Comparison of ENCODE assay signal across 20 cellular contexts in genomic region chr7:43193061-43193460, GRCh38.
DNase-seq lines count a peak whose midpoint lies in the region; ATAC-seq and TF ChIP-seq lines count a peak whose summit lies in the region.
"Had no signal": no experiment of that assay in that cellular context is flagged by ENCODE, and none has a peak within 500 bp of the region (broad histone marks: within the 10 kb centered on the region; RNA-seq: fewer than 3 reads in every experiment).

No MANE protein-coding gene starts in this region.

- H3K36me3 Mint-ChIP-seq in GM23338 (ENCODE audit: low read depth) (no peaks in the 10 kb centered on the region), WTC11 (no peaks in the 10 kb centered on the region)
- H3K36me3 Mint-ChIP-seq: CD8-positive, alpha-beta T cell had no signal

- no peak overlapping the region for H3K23ac ChIP-seq in mesendoderm (ENCODE audit: low read length)

- H3K4me3 Mint-ChIP-seq in GM23338 (no peak overlapping the region), WTC11 (no peak overlapping the region)
- H3K4me3 Mint-ChIP-seq in stimulated activated naive CD8-positive, alpha-beta T cell treated with anti-CD3 and anti-CD28 coated beads, Interleukin-15, amount 100 ng/mL, for 72 hours, result no peak overlapping the region
- H3K4me3 Mint-ChIP-seq: B cell; CD4-positive, alpha-beta T cell; CD8-positive, alpha-beta T cell had no signal

- peak; percentile 35 for DNase-seq in GM23338 (ENCODE audit: low spot score)
- DNase-seq in MM.1S, result no peak
- DNase-seq in WTC11 (ENCODE audit: low spot score), result no peak
- DNase-seq in mesendoderm, result no peak
- DNase-seq in cardiac septum (ENCODE audit: low spot score), result no peak
- DNase-seq in ascending aorta (ENCODE audit: low spot score in 2 of 2), result no peak
- no peak for DNase-seq in stimulated activated naive CD8-positive, alpha-beta T cell treated with anti-CD3 and anti-CD28 coated beads, Interleukin-15, amount 100 ng/mL, for 72 hours
- no peak for DNase-seq in NCI-H187 (lab: John Stamatoyannopoulos, UW)
- DNase-seq: AML-193; Caco-2; Calu3; CD4-positive, alpha-beta T cell; CD8-positive, alpha-beta T cell; DMS79 treated with DMSO at 0.1 percent for 48 hours; GF-D8 had no signal

- peaks cover under 1% of the 10 kb centered on the region for H3K79me1 ChIP-seq in mesendoderm (ENCODE audit: low read length)

- no peaks in the 10 kb centered on the region for H3K9me3 Mint-ChIP-seq in GM23338
- H3K9me3 Mint-ChIP-seq in WTC11, result 0 out of 2 replicates have a peak, but pooled peaks cover 5% of the 10 kb centered on the region
- no peaks in the 10 kb centered on the region for H3K9me3 Mint-ChIP-seq in stimulated activated naive CD8-positive, alpha-beta T cell treated with anti-CD3 and anti-CD28 coated beads, Interleukin-15, amount 100 ng/mL, for 72 hours
- H3K9me3 Mint-ChIP-seq: CD4-positive, alpha-beta T cell; CD8-positive, alpha-beta T cell had no signal

- H4K5ac ChIP-seq in mesendoderm (ENCODE audit: low read length), result no peak overlapping the region

- H2AK5ac ChIP-seq in mesendoderm (ENCODE audit: low read length), result no peak overlapping the region

- H3K27ac Mint-ChIP-seq in GM23338 (no peak overlapping the region), WTC11 (peak overlapping the region; percentile 69; the same call in 1 of the 2 replicates)
- H3K27ac Mint-ChIP-seq in stimulated activated naive CD8-positive, alpha-beta T cell treated with anti-CD3 and anti-CD28 coated beads, Interleukin-15, amount 100 ng/mL, for 72 hours, result peak overlapping the region in 1 of 2 donors; percentile 11
- H3K27ac Mint-ChIP-seq: B cell; CD4-positive, alpha-beta T cell; CD8-positive, alpha-beta T cell had no signal

- WGBS in mesendoderm (ENCODE audit: extremely low coverage, insufficient coverage, low lambda C conversion rate), result no CpG with 5 or more reads among the region's 6 CpGs

- H4K8ac ChIP-seq in mesendoderm (ENCODE audit: low read depth, low read length), result no peak overlapping the region

- no peak overlapping the region for H3K18ac ChIP-seq in mesendoderm (ENCODE audit: low read length)

- H4K20me1 ChIP-seq in GM23338 (replicated peaks; ENCODE audit: insufficient read depth) (no peaks in the 10 kb centered on the region), MM.1S (ENCODE audit: insufficient read depth, low read length) (no peaks in the 10 kb centered on the region)
- H4K20me1 ChIP-seq: BLaER1 treated with 17β-estradiol and CSF1 and Interleukin-3, amounts not matched to agents 10 nM and 100 nM had no signal

- no peak overlapping the region for H2BK15ac ChIP-seq in mesendoderm (replicated peaks; ENCODE audit: low read depth)

- H2BK120ac ChIP-seq in mesendoderm (ENCODE audit: low read depth, low read length), result no peak overlapping the region

- H3K9me3 ChIP-seq in MM.1S (replicated peaks; ENCODE audit: insufficient read depth, low read length) (no peaks in the 10 kb centered on the region), ascending aorta (no peaks in the 10 kb centered on the region)
- H3K9me3 ChIP-seq: A549; BLaER1 treated with 17β-estradiol and CSF1 and Interleukin-3, amounts not matched to agents 10 nM and 100 nM; Caco-2 had no signal

- H3K9me2 ChIP-seq in GM23338 (ENCODE audit: insufficient read depth), result 0 out of 2 replicates have a peak, but pooled peaks cover 4% of the 10 kb centered on the region
- H3K9me2 ChIP-seq in MM.1S (replicated peaks; ENCODE audit: insufficient read depth, low read length), result no peaks in the 10 kb centered on the region

- H3K27me3 Mint-ChIP-seq in GM23338 (ENCODE audit: insufficient read depth, low read depth, poor library complexity) (peaks cover 2% of the 10 kb centered on the region), WTC11 (ENCODE audit: low read depth) (no peaks in the 10 kb centered on the region)
- H3K27me3 Mint-ChIP-seq in stimulated activated naive CD8-positive, alpha-beta T cell treated with anti-CD3 and anti-CD28 coated beads, Interleukin-15, amount 100 ng/mL, for 72 hours, result peaks cover 34% of the 10 kb centered on the region

- H3K4ac ChIP-seq in mesendoderm (ENCODE audit: low read depth, low read length), result no peak overlapping the region

- no peak overlapping the region for H2AFZ ChIP-seq in GM23338
- no peak overlapping the region for H2AFZ ChIP-seq in MM.1S (ENCODE audit: low read length)

- peak overlapping the region; percentile 15 for H3K56ac ChIP-seq in mesendoderm (ENCODE audit: low read length)

- H3K4me1 Mint-ChIP-seq in GM23338 (peaks cover 40% of the 10 kb centered on the region), WTC11 (peaks cover 29% of the 10 kb centered on the region)
- H3K4me1 Mint-ChIP-seq in stimulated activated naive CD8-positive, alpha-beta T cell treated with anti-CD3 and anti-CD28 coated beads, Interleukin-15, amount 100 ng/mL, for 72 hours, result no peaks in the 10 kb centered on the region
- H3K4me1 Mint-ChIP-seq: B cell had no signal

- no peak overlapping the region for H3K4me2 ChIP-seq in GM23338
- peak overlapping the region; percentile 32; the same call in 1 of the 2 replicates for H3K4me2 ChIP-seq in MM.1S (ENCODE audit: low read depth, low read length)
- H3K4me2 ChIP-seq in mesendoderm (ENCODE audit: low read length), result no peak overlapping the region
- H3K4me2 ChIP-seq: A549; BLaER1 treated with 17β-estradiol and CSF1 and Interleukin-3, amounts not matched to agents 10 nM and 100 nM had no signal

- intact Hi-C loops in cardiac septum (cut with DNase I), result no loop called here
- intact Hi-C loops in ascending aorta (cut with DNase I), result no loop called here

- TF ChIP-seq CTCF in GM23338 (conservative IDR thresholded peaks at IDR 0.05; ENCODE audit: low read depth in 2 of 2) (no peak), MM.1S (IDR thresholded peaks at IDR 0.05; ENCODE audit: low read length) (no peak), WTC11 (IDR thresholded peaks at IDR 0.05) (no peak), ascending aorta (IDR thresholded peaks at IDR 0.05) (no peak)

- H3K4me1 ChIP-seq in GM23338 (ENCODE audit: insufficient read depth), result peaks cover 43% of the 10 kb centered on the region
- 0 out of 2 replicates have a peak, but pooled peaks cover 3% of the 10 kb centered on the region for H3K4me1 ChIP-seq in MM.1S (ENCODE audit: low read length)
- H3K4me1 ChIP-seq in mesendoderm (ENCODE audit: control insufficient read depth, low read depth, low read length), result peaks cover 7% of the 10 kb centered on the region
- H3K4me1 ChIP-seq in ascending aorta, result no peaks in the 10 kb centered on the region
- H3K4me1 ChIP-seq: A549, Caco-2 had no signal

- H3K4me3 ChIP-seq in GM23338 (no peak overlapping the region), MM.1S (ENCODE audit: low read length) (no peak overlapping the region), mesendoderm (ENCODE audit: low read length) (no peak overlapping the region), ascending aorta (no peak overlapping the region)
- H3K4me3 ChIP-seq: A549; BLaER1 treated with 17β-estradiol and CSF1 and Interleukin-3, amounts not matched to agents 10 nM and 100 nM had no signal

- H2BK5ac ChIP-seq in mesendoderm (ENCODE audit: low read length), result no peak overlapping the region

- no peaks in the 10 kb centered on the region for H3K36me3 ChIP-seq in GM23338 (ENCODE audit: insufficient read depth)
- no peaks in the 10 kb centered on the region for H3K36me3 ChIP-seq in MM.1S (replicated peaks; ENCODE audit: insufficient read depth, low read length)
- no peaks in the 10 kb centered on the region for H3K36me3 ChIP-seq in mesendoderm (ENCODE audit: control insufficient read depth, insufficient read depth, low read length)
- H3K36me3 ChIP-seq in ascending aorta, result no peaks in the 10 kb centered on the region

- H3K79me2 ChIP-seq in GM23338 (replicated peaks; ENCODE audit: insufficient read depth) (no peaks in the 10 kb centered on the region), MM.1S (ENCODE audit: low read length) (no peaks in the 10 kb centered on the region), mesendoderm (ENCODE audit: control insufficient read depth, insufficient read depth, low read length) (no peaks in the 10 kb centered on the region)

- no peaks in the 10 kb centered on the region for H3K27me3 ChIP-seq in GM23338 (ENCODE audit: insufficient read depth)
- no peaks in the 10 kb centered on the region for H3K27me3 ChIP-seq in MM.1S (replicated peaks; ENCODE audit: insufficient read depth, low read length)
- no peaks in the 10 kb centered on the region for H3K27me3 ChIP-seq in mesendoderm (ENCODE audit: insufficient read depth, low read length, poor library complexity)
- H3K27me3 ChIP-seq in ascending aorta, result no peaks in the 10 kb centered on the region
- H3K27me3 ChIP-seq: BLaER1 treated with 17β-estradiol and CSF1 and Interleukin-3, amounts not matched to agents 10 nM and 100 nM had no signal

- H3K27ac ChIP-seq in GM23338 (ENCODE audit: low read depth), result peak overlapping the region; percentile 79
- H3K27ac ChIP-seq in MM.1S (ENCODE audit: low read length), result no peak overlapping the region
- no peak overlapping the region for H3K27ac ChIP-seq in mesendoderm (ENCODE audit: low read depth, low read length)
- H3K27ac ChIP-seq in ascending aorta, result no peak overlapping the region
- H3K27ac ChIP-seq: 22Rv1; A549; BLaER1 treated with 17β-estradiol and CSF1 and Interleukin-3, amounts not matched to agents 10 nM and 100 nM; C4-2B had no signal

- no peaks in the 10 kb centered on the region for H3F3A ChIP-seq in GM23338 (replicated peaks; ENCODE audit: low read depth)
- no peaks in the 10 kb centered on the region for H3F3A ChIP-seq in MM.1S (ENCODE audit: insufficient read depth, low read length)

- H3K9ac ChIP-seq in MM.1S (ENCODE audit: low read length) (no peak overlapping the region), mesendoderm (ENCODE audit: low read length) (no peak overlapping the region)
- H3K9ac ChIP-seq: BLaER1 treated with 17β-estradiol and CSF1 and Interleukin-3, amounts not matched to agents 10 nM and 100 nM had no signal

- ATAC-seq in GM23338, result no peak
- ATAC-seq in WTC11, result no peak
- ATAC-seq in stimulated activated naive CD8-positive, alpha-beta T cell treated with anti-CD3 and anti-CD28 coated beads, Interleukin-15, amount 100 ng/mL, for 72 hours, result no peak
- ATAC-seq: A549; CD8-positive, alpha-beta T cell had no signal

- POLR2A ChIA-PET in WTC11 (lab: Charles Lee), result no interaction called here

- CTCF ChIA-PET in WTC11 (lab: Charles Lee), result interaction anchor here (1.6 kb wide), 1 partner anchor 247 kb away, joined by 3 read pairs; no protein-coding TSS in a partner anchor

TF ChIP-seq in GM23338, 12 proteins besides CTCF, POLR2A, EP300 and RAD21 (continues in another document):
- TF ChIP-seq EZH2 (IDR thresholded peaks at IDR 0.05; ENCODE audit: low read depth, unreplicated experiment), result no peak

TF ChIP-seq in WTC11, 78 proteins besides CTCF, POLR2A, EP300 and RAD21 (continues in another document):
- no peak for TF ChIP-seq ZBTB43 (CRISPR knock-in tag; IDR thresholded peaks at IDR 0.05)
